1 cellular context compared by ENCODE assay signal in the genomic region with DNA sequence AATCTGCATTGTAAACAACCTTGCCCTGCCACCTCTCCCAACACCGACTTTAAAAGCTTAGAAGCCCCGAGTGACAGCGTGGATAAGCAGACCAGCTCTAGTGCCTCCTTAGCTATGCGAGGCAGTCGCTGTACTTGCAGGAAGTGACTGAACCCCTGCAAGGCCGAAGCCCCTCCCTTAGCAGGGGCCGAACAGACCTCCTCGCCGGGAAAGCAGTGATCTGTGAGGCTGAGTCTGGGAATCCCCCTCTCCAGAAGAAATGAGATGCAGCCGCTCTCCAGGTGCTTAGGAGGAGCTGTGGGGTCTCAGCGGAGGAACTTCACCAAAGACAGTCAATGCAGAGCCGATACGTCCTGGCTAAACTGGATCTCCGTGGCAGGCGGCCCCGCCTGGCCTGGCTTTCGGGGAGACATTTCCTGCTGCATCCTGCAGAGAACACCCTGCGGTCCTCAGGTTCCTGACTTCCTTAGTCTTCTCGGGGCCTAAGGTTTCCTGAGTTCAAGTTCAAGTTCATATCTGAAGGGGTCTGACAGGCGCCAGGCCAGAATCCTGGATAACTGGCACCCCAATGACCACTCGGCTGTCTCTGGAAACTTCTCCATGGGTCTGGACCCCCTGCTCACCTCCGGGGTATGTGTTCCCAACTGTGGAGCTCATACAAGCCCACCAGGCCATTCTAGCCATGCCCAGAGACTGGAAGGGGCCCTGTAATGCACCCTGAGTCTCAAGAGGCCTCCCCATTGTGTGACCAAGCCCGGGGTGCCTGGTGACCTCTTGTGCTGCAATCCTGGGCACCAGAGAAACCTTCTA.
TF ChIP-seq lines count a peak whose summit lies in the region.

No MANE protein-coding gene starts in this region.

TF ChIP-seq in H1, 55 proteins besides CTCF, POLR2A, EP300 and RAD21:
- TF ChIP-seq CHD2 (IDR thresholded peaks at IDR 0.05; ENCODE audit: low read length) (no peak), PHF8 (conservative IDR thresholded peaks at IDR 0.05; ENCODE audit: low read depth, low read length) (no peak), NRF1 (IDR thresholded peaks at IDR 0.05; ENCODE audit: low read depth, low read length) (no peak), EZH2 (IDR thresholded peaks at IDR 0.05; ENCODE audit: low read depth, low read length, severe bottlenecking) (no peak), JUN (IDR thresholded peaks at IDR 0.05; ENCODE audit: low read depth, low read length) (no peak)
- TF ChIP-seq, protein P1, sequence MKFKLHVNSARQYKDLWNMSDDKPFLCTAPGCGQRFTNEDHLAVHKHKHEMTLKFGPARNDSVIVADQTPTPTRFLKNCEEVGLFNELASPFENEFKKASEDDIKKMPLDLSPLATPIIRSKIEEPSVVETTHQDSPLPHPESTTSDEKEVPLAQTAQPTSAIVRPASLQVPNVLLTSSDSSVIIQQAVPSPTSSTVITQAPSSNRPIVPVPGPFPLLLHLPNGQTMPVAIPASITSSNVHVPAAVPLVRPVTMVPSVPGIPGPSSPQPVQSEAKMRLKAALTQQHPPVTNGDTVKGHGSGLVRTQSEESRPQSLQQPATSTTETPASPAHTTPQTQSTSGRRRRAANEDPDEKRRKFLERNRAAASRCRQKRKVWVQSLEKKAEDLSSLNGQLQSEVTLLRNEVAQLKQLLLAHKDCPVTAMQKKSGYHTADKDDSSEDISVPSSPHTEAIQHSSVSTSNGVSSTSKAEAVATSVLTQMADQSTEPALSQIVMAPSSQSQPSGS (IDR thresholded peaks at IDR 0.05; ENCODE audit: low read length), result no peak
